ENCODE assay signal across 8 cellular contexts in genomic region chr10:119301397-119301796, GRCh38.
DNase-seq lines count a peak whose midpoint lies in the region; ATAC-seq lines count a peak whose summit lies in the region.

No MANE protein-coding gene starts in this region.

- peaks cover 23% of the 10 kb centered on the region for H3K36me3 Mint-ChIP-seq in activated CD4-positive, alpha-beta T cell treated with anti-CD3 and anti-CD28 coated beads, Interleukin-2, amount 10 ng/mL, durations not matched to agents 7 days and 5 days (ENCODE audit: low read depth)

- H3K27me3 Mint-ChIP-seq in activated CD4-positive, alpha-beta T cell treated with anti-CD3 and anti-CD28 coated beads, Interleukin-2, amount 10 ng/mL, durations not matched to agents 7 days and 5 days = no peaks in the 10 kb centered on the region

- CTCF ChIA-PET in activated CD4-positive, alpha-beta T cell treated with anti-CD3 and anti-CD28 coated beads, Interleukin-2, amount 10 ng/mL, durations not matched to agents 7 days and 5 days (lab: Charles Lee) = interaction anchor here (1.0 to 1.4 kb wide), 4 partner anchors 11 to 61 kb away, joined by 3 to 4 read pairs (median 3); no protein-coding TSS in a partner anchor

- no peak for ATAC-seq in HG03139 (IDR thresholded peaks at IDR 0.05; ENCODE audit: unreplicated experiment)
- ATAC-seq in HG03135 (IDR thresholded peaks at IDR 0.05; ENCODE audit: unreplicated experiment) = no peak

- H3K27ac Mint-ChIP-seq in activated CD4-positive, alpha-beta T cell treated with anti-CD3 and anti-CD28 coated beads, Interleukin-2, amount 10 ng/mL, durations not matched to agents 7 days and 5 days = peak overlapping the region; percentile 90

- POLR2A ChIA-PET in activated CD4-positive, alpha-beta T cell treated with anti-CD3 and anti-CD28 coated beads, Interleukin-2, amount 10 ng/mL, durations not matched to agents 7 days and 5 days (lab: Charles Lee) = interaction anchor here (0.9 kb wide), 1 partner anchor 94 kb away, joined by 3 read pairs; the partner anchor contains the start of gene GRK5

- H3K9me3 Mint-ChIP-seq in activated CD4-positive, alpha-beta T cell treated with anti-CD3 and anti-CD28 coated beads, Interleukin-2, amount 10 ng/mL, durations not matched to agents 7 days and 5 days = peaks cover 12% of the 10 kb centered on the region

- peaks cover 83% of the 10 kb centered on the region for H3K4me1 Mint-ChIP-seq in activated CD4-positive, alpha-beta T cell treated with anti-CD3 and anti-CD28 coated beads, Interleukin-2, amount 10 ng/mL, durations not matched to agents 7 days and 5 days

- DNase-seq in EL = peak; percentile 12
- DNase-seq in activated CD4-positive, alpha-beta T cell treated with anti-CD3 and anti-CD28 coated beads, Interleukin-2, amount 10 ng/mL, durations not matched to agents 7 days and 5 days = peak; percentile 77
- peak; percentile 14 for DNase-seq in effector CD8-positive, alpha-beta T cell (lab: John Stamatoyannopoulos, UW)
- DNase-seq in stimulated activated CD4-positive, alpha-beta T cell treated with anti-CD3 and anti-CD28 coated beads, Interleukin-4, amount 100 ng/mL, for 4 hours = peak; percentile 40 to 74
- no peak for DNase-seq in NCI-H187 (lab: John Stamatoyannopoulos, UW)
- DNase-seq in NCI-H82 (lab: John Stamatoyannopoulos, UW) = no peak

- H3K4me3 Mint-ChIP-seq in activated CD4-positive, alpha-beta T cell treated with anti-CD3 and anti-CD28 coated beads, Interleukin-2, amount 10 ng/mL, durations not matched to agents 7 days and 5 days = peak overlapping the region; percentile 60

Comparison
In these comparisons a context has a peak if more than half of its experiments do, and no peak if none do; other contexts are left out.
1. DNase-seq: peak in EL (single experiment), activated CD4-positive, alpha-beta T cell treated with anti-CD3 and anti-CD28 coated beads, Interleukin-2, amount 10 ng/mL, durations not matched to agents 7 days and 5 days (single experiment), effector CD8-positive, alpha-beta T cell (single experiment) and stimulated activated CD4-positive, alpha-beta T cell treated with anti-CD3 and anti-CD28 coated beads, Interleukin-4, amount 100 ng/mL, for 4 hours (2 of 2); none in NCI-H187 (0 of 2) and NCI-H82 (single experiment).